Comparison of ENCODE assay signal across 1 cellular context in the genomic region with DNA sequence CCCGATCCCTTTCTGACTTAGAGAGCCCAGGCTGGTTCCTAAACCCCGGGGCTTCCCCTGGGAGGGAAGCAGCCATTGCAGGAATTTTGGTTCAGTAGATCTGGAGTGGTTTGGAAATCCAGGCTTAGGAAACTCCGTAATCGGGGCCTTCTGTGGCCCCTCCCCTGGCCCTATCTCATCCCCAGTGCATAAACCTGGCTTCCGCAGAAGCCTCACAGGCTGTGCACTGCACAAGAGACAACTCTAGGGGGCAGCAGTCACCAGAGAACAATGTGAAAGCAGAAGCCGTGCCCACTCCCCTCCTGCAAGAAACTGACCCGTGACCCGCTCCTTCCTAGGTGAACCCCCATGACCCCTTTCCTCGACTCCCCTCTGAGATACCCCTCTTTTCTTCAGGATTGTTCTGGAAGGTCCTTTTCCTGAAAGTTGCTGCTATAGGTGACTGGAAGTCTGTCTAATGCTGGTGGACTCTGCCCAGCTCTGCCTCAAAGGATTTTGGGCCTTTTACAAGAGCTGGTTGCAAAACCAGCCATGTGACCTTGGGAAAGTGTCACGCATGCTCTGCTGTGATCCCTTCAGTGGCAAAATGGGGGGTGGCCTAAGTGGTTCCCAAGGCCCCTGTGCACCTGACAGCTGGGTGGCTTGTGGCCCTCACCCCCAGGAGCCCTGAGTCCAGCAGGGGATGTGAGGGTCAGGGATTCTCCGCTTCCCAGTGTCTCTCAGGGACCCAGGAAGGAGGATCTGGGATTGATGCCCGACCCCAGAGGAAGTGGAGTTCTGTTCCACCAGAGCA.
A peak's percentile ranks its signal among the peaks of the same experiment; 100 is the strongest.
TF ChIP-seq lines count a peak whose summit lies in the region.

No MANE protein-coding gene starts in this region.

TF ChIP-seq in HepG2, 621 proteins besides CTCF, POLR2A, EP300 and RAD21 (continued from another document):
- TF ChIP-seq, protein P1, sequence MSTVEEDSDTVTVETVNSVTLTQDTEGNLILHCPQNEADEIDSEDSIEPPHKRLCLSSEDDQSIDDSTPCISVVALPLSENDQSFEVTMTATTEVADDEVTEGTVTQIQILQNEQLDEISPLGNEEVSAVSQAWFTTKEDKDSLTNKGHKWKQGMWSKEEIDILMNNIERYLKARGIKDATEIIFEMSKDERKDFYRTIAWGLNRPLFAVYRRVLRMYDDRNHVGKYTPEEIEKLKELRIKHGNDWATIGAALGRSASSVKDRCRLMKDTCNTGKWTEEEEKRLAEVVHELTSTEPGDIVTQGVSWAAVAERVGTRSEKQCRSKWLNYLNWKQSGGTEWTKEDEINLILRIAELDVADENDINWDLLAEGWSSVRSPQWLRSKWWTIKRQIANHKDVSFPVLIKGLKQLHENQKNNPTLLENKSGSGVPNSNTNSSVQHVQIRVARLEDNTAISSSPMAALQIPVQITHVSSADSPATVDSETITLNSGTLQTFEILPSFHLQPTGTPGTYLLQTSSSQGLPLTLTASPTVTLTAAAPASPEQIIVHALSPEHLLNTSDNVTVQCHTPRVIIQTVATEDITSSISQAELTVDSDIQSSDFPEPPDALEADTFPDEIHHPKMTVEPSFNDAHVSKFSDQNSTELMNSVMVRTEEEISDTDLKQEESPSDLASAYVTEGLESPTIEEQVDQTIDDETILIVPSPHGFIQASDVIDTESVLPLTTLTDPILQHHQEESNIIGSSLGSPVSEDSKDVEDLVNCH (CRISPR knock-in tag; IDR thresholded peaks at IDR 0.05), result no peak
- peak in 1 of 2 experiments; percentile 62; a peak in 2 of 4 replicates for TF ChIP-seq HMGXB4 (CRISPR knock-in tag; IDR thresholded peaks at IDR 0.05; ENCODE audit: borderline replicate concordance in 1 of 2, low read depth in 1 of 2)
- TF ChIP-seq ZSCAN22 (CRISPR knock-in tag; IDR thresholded peaks at IDR 0.05), result no peak
- TF ChIP-seq KAT7 (CRISPR knock-in tag; IDR thresholded peaks at IDR 0.05; ENCODE audit: borderline replicate concordance), result no peak
- TF ChIP-seq PHF20 (CRISPR knock-in tag; IDR thresholded peaks at IDR 0.05), result no peak; the same call in 1 of the 2 replicates
- TF ChIP-seq ZNF512 (CRISPR knock-in tag; IDR thresholded peaks at IDR 0.05), result no peak
- TF ChIP-seq HINFP (CRISPR knock-in tag; IDR thresholded peaks at IDR 0.05; ENCODE audit: low read depth), result 0 out of 2 replicates have a peak, but pooled peaks have one; percentile 54
- 0 out of 4 replicates have a peak, but pooled peaks of 1 of the 2 experiments have one; percentile 21 for TF ChIP-seq NR2F1 (CRISPR knock-in tag; IDR thresholded peaks at IDR 0.05)
- TF ChIP-seq SAP130 (CRISPR knock-in tag; IDR thresholded peaks at IDR 0.05; ENCODE audit: low read depth), result peak; percentile 20; the same call in 1 of the 2 replicates
- no peak for TF ChIP-seq ZNF530 (CRISPR knock-in tag; IDR thresholded peaks at IDR 0.05; ENCODE audit: low read depth)
- TF ChIP-seq ZNF678 (CRISPR knock-in tag; IDR thresholded peaks at IDR 0.05), result 0 out of 2 replicates have a peak, but pooled peaks have one; percentile 74
- TF ChIP-seq RBM22 (optimal IDR thresholded peaks at IDR 0.05; ENCODE audit: low read length), result no peak
- TF ChIP-seq ZNF225 (CRISPR knock-in tag; IDR thresholded peaks at IDR 0.05), result peak; percentile 28; the same call in 1 of the 2 replicates
- no peak for TF ChIP-seq ZC3H13 (CRISPR knock-in tag; IDR thresholded peaks at IDR 0.05)
- no peak for TF ChIP-seq GABPA (IDR thresholded peaks at IDR 0.05; ENCODE audit: low read depth, low read length)
- TF ChIP-seq GABPA (CRISPR knock-in tag; IDR thresholded peaks at IDR 0.05; ENCODE audit: low read depth), result no peak
- TF ChIP-seq HNF4G (IDR thresholded peaks at IDR 0.05; ENCODE audit: borderline replicate concordance, low read depth, low read length), result 0 out of 2 replicates have a peak, but pooled peaks have one; percentile 10
- no peak for TF ChIP-seq HNF4G (CRISPR knock-in tag; IDR thresholded peaks at IDR 0.05; ENCODE audit: borderline replicate concordance, low read depth)
- TF ChIP-seq MED1 (CRISPR knock-in tag; IDR thresholded peaks at IDR 0.05), result no peak
- 0 out of 2 replicates have a peak, but pooled peaks have one; percentile 29 for TF ChIP-seq MTF2 (CRISPR knock-in tag; IDR thresholded peaks at IDR 0.05; ENCODE audit: borderline replicate concordance)
- TF ChIP-seq ZNF513 (CRISPR knock-in tag; conservative IDR thresholded peaks at IDR 0.05), result no peak
- no peak for TF ChIP-seq SNAI1 (CRISPR knock-in tag; IDR thresholded peaks at IDR 0.05; ENCODE audit: borderline replicate concordance)
- no peak for TF ChIP-seq ZNF775 (CRISPR knock-in tag; IDR thresholded peaks at IDR 0.05; ENCODE audit: borderline replicate concordance)
- TF ChIP-seq NCOR1 (IDR thresholded peaks at IDR 0.05; ENCODE audit: borderline replicate concordance, low read length), result no peak
- TF ChIP-seq ZMYM3 (CRISPR knock-in tag; IDR thresholded peaks at IDR 0.05), result peak; percentile 54; the same call in 1 of the 2 replicates
- TF ChIP-seq, protein P2, sequence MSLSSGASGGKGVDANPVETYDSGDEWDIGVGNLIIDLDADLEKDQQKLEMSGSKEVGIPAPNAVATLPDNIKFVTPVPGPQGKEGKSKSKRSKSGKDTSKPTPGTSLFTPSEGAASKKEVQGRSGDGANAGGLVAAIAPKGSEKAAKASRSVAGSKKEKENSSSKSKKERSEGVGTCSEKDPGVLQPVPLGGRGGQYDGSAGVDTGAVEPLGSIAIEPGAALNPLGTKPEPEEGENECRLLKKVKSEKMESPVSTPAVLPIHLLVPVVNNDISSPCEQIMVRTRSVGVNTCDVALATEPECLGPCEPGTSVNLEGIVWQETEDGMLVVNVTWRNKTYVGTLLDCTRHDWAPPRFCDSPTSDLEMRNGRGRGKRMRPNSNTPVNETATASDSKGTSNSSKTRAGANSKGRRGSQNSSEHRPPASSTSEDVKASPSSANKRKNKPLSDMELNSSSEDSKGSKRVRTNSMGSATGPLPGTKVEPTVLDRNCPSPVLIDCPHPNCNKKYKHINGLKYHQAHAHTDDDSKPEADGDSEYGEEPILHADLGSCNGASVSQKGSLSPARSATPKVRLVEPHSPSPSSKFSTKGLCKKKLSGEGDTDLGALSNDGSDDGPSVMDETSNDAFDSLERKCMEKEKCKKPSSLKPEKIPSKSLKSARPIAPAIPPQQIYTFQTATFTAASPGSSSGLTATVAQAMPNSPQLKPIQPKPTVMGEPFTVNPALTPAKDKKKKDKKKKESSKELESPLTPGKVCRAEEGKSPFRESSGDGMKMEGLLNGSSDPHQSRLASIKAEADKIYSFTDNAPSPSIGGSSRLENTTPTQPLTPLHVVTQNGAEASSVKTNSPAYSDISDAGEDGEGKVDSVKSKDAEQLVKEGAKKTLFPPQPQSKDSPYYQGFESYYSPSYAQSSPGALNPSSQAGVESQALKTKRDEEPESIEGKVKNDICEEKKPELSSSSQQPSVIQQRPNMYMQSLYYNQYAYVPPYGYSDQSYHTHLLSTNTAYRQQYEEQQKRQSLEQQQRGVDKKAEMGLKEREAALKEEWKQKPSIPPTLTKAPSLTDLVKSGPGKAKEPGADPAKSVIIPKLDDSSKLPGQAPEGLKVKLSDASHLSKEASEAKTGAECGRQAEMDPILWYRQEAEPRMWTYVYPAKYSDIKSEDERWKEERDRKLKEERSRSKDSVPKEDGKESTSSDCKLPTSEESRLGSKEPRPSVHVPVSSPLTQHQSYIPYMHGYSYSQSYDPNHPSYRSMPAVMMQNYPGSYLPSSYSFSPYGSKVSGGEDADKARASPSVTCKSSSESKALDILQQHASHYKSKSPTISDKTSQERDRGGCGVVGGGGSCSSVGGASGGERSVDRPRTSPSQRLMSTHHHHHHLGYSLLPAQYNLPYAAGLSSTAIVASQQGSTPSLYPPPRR (CRISPR knock-in tag; IDR thresholded peaks at IDR 0.05; ENCODE audit: borderline replicate concordance), result peak; percentile 26; the same call in 1 of the 2 replicates
- TF ChIP-seq ZFX (CRISPR knock-in tag; IDR thresholded peaks at IDR 0.05; ENCODE audit: low read depth), result peak; percentile 52
- TF ChIP-seq TCF7L2 (IDR thresholded peaks at IDR 0.05; ENCODE audit: low read depth, low read length), result no peak
- TF ChIP-seq HOXA7 (CRISPR knock-in tag; IDR thresholded peaks at IDR 0.05), result no peak
- TF ChIP-seq ZNF737 (CRISPR knock-in tag; IDR thresholded peaks at IDR 0.05; ENCODE audit: borderline replicate concordance), result no peak
- no peak for TF ChIP-seq THAP9 (CRISPR knock-in tag; IDR thresholded peaks at IDR 0.05; ENCODE audit: borderline replicate concordance)
